ENCODE assay signal across 8 cellular contexts in the genomic region with DNA sequence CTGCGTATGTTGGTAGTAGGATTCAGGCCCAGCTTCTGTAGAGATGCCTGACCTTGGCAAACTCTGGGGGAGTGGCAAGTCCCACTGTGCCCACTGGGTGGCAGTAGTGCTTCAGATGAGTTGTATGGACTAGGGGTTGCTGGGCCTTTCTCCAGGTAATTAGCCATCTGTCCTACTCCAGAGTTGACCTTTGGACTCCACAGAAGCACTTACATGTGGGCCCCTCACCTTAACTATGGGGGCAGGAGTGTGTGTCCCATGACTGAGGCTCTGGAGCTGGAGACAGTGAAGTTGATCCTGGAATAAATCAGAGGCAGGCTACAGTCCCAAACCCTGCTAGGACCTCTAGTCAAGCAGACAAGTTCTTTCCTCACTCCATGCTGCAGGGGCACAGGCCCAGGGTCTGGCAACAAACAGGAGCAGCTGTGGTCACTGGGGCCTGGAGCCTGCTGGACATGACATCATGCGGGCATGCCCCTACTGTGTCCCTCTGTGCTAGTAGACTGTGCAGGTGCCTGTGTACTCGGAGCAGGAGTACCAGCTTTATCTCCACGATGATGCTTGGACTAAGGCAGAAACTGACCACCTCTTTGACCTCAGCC. TPM values are rescaled to one million over a fixed set of nuclear protein-coding genes. Genes with fewer than 3 reads are reported as not detected.
DNase-seq lines count a peak whose midpoint lies in the region; ATAC-seq, FAIRE-seq and TF ChIP-seq lines count a peak whose summit lies in the region.

No MANE protein-coding gene starts in this region.

- TF ChIP-seq CTCF in osteocyte (IDR thresholded peaks at IDR 0.05) (peak; percentile 91), thyroid gland (IDR thresholded peaks at IDR 0.05) (peak; percentile 39 to 91 (median 73))

- no peaks in the 10 kb centered on the region for H3K9me3 Mint-ChIP-seq in osteocyte (ENCODE audit: unreplicated experiment)

- FAIRE-seq in frontal cortex (lab: Jason Lieb, UNC), result no peak

- H3K4me1 Mint-ChIP-seq in osteocyte (ENCODE audit: unreplicated experiment), result peaks cover 18% of the 10 kb centered on the region

- H3K4me1 ChIP-seq in thyroid gland, result peaks cover 6 to 7% of the 10 kb centered on the region in 2 donors

- H3K27me3 Mint-ChIP-seq in osteocyte (ENCODE audit: unreplicated experiment), result no peaks in the 10 kb centered on the region

- H3K36me3 ChIP-seq in MG63, result peaks cover 69% of the 10 kb centered on the region
- H3K36me3 ChIP-seq in thyroid gland, result peaks cover 31 to 34% of the 10 kb centered on the region in 2 donors

- intact Hi-C loops in thyroid gland (cut with DNase I), result loop anchor here (10.0 kb wide), 2 partner anchors 97 to 377 kb away; no protein-coding TSS in a partner anchor

- whole genome bisulfite sequencing in thyroid gland, 2 donors, result 73 to 74% methylated on average over 4 of the region's 4 CpGs

- H3K4me3 ChIP-seq in MG63 (no peak overlapping the region), thyroid gland (replicated peaks in 1 of 3) (no peak overlapping the region)

- H3K36me3 Mint-ChIP-seq in osteocyte (ENCODE audit: unreplicated experiment), result peaks cover 32% of the 10 kb centered on the region

- no peak overlapping the region for H3K4me3 Mint-ChIP-seq in osteocyte (ENCODE audit: unreplicated experiment)

- TF ChIP-seq POLR2A in thyroid gland (IDR thresholded peaks at IDR 0.05), result no peak

- peak; percentile 46 for DNase-seq in GDM1 (lab: John Stamatoyannopoulos, UW)
- DNase-seq in MG63, result peak; percentile 60
- peak; percentile 71 for DNase-seq in SK-N-DZ (ENCODE audit: low spot score)
- DNase-seq in activated naive CD4-positive, alpha-beta T cell (lab: John Stamatoyannopoulos, UW), result peak; percentile 41 to 64 (median 56)
- DNase-seq in frontal cortex (ENCODE audit: low spot score in 2 of 2), result peak; percentile 40 to 63
- no peak for DNase-seq in osteocyte (ENCODE audit: extremely low spot score, unreplicated experiment)
- DNase-seq in thyroid gland, result peak; percentile 73 to 76

- H3K27me3 ChIP-seq in MG63 (no peaks in the 10 kb centered on the region), thyroid gland (no peaks in the 10 kb centered on the region)

- no peak overlapping the region for H3K27ac Mint-ChIP-seq in osteocyte (ENCODE audit: unreplicated experiment)

- H3K9me3 ChIP-seq in MG63, result no peaks in the 10 kb centered on the region
- no peaks in the 10 kb centered on the region for H3K9me3 ChIP-seq in thyroid gland

- H3K27ac ChIP-seq in thyroid gland, result no peak overlapping the region

- ATAC-seq in GM21723 (IDR thresholded peaks at IDR 0.05; ENCODE audit: unreplicated experiment), result no peak

RNA-seq across cellular contexts. Expression of gene DMAP1, which starts 4.6 kb away (rescaled TPM):
- total RNA-seq in MG63 (2014; rRNA removed; shearing (Covaris generic); ENCODE audit: low replicate concordance), result 15.6 and 36.4 TPM in 2 replicates
- polyA plus RNA-seq in SK-N-DZ (2014; cell fraction: cytosol; rRNA removed), result 11.3 and 14.5 TPM in 2 replicates
- 37.4 and 59.7 TPM in 2 replicates for polyA plus RNA-seq in SK-N-DZ (2014; cell fraction: nucleus; rRNA removed)
- total RNA-seq in frontal cortex, result 26.5 TPM
- total RNA-seq in osteocyte, result 42.3 and 46.4 TPM in 2 replicates
- total RNA-seq in thyroid gland, result 10 to 100 TPM; 43.9 to 68.8 (median 48.3) TPM
